ENCODE assay signal across 19 cellular contexts in genomic region chr16:77938913-77939312, GRCh38.
DNase-seq lines count a peak whose midpoint lies in the region; TF ChIP-seq lines count a peak whose summit lies in the region.
"Had no signal": no experiment of that assay in that cellular context is flagged by ENCODE, and none has a peak within 500 bp of the region (broad histone marks: within the 10 kb centered on the region; RNA-seq: fewer than 3 reads in every experiment).

No MANE protein-coding gene starts in this region.

- no peak overlapping the region for H3K4me2 ChIP-seq in neural progenitor cell
- H3K4me2 ChIP-seq: BLaER1 had no signal

- no peak overlapping the region for H3K4me3 Mint-ChIP-seq in neural progenitor cell
- H3K4me3 Mint-ChIP-seq: CD8-positive, alpha-beta memory T cell; HFFc6 had no signal

- H3K27me3 Mint-ChIP-seq in neural progenitor cell (ENCODE audit: insufficient read depth, low read depth) = no peaks in the 10 kb centered on the region

- H4K20me1 ChIP-seq in neural progenitor cell (ENCODE audit: low read depth) = no peaks in the 10 kb centered on the region
- H4K20me1 ChIP-seq: BLaER1 had no signal

- H3K27ac Mint-ChIP-seq in neural progenitor cell = peak overlapping the region; percentile 57
- H3K27ac Mint-ChIP-seq: CD8-positive, alpha-beta memory T cell; HFFc6; IgD-negative memory B cell had no signal

- H3K9me3 ChIP-seq in ascending aorta (no peaks in the 10 kb centered on the region), neural progenitor cell (ENCODE audit: low read depth) (no peaks in the 10 kb centered on the region)
- H3K9me3 ChIP-seq: HAP-1 had no signal

- H3K4me1 ChIP-seq in ascending aorta (peaks cover 11 to 32% of the 10 kb centered on the region in 2 donors), neural progenitor cell (no peaks in the 10 kb centered on the region)
- H3K4me1 ChIP-seq: BLaER1, Caco-2, HAP-1 had no signal

- intact Hi-C loops in ascending aorta (cut with DNase I) = loop anchor here (5.0 kb wide), 1 partner anchor 57 kb away; no protein-coding TSS in a partner anchor

- peaks cover 32% of the 10 kb centered on the region for H3K9me3 Mint-ChIP-seq in neural progenitor cell
- H3K9me3 Mint-ChIP-seq: CD8-positive, alpha-beta memory T cell had no signal

- peaks cover 16% of the 10 kb centered on the region for H3K4me1 Mint-ChIP-seq in neural progenitor cell
- H3K4me1 Mint-ChIP-seq: CD8-positive, alpha-beta memory T cell; IgD-negative memory B cell had no signal

- H3K79me2 ChIP-seq in neural progenitor cell (ENCODE audit: low read depth) = no peaks in the 10 kb centered on the region

- no peak overlapping the region for H2AFZ ChIP-seq in neural progenitor cell (replicated peaks)

- H3K27ac ChIP-seq in ascending aorta (peak overlapping the region; percentile 75 to 86), neural progenitor cell (no peak overlapping the region)
- H3K27ac ChIP-seq: 22Rv1, BLaER1 had no signal

- peaks cover 54% of the 10 kb centered on the region for H3K36me3 Mint-ChIP-seq in neural progenitor cell
- H3K36me3 Mint-ChIP-seq: CD8-positive, alpha-beta memory T cell; IgD-negative memory B cell had no signal

- H3F3A ChIP-seq in neural progenitor cell (ENCODE audit: low read depth) = no peaks in the 10 kb centered on the region

- TF ChIP-seq CTCF in ascending aorta (IDR thresholded peaks at IDR 0.05) (no peak), neural progenitor cell (IDR thresholded peaks at IDR 0.05) (no peak), GM20000 (IDR thresholded peaks at IDR 0.05; ENCODE audit: extremely low read depth, missing control alignments) (no peak)

- peak; percentile 28 for DNase-seq in NCI-H345 (lab: John Stamatoyannopoulos, UW)
- no peak for DNase-seq in NCI-H345 treated with DMSO at 0.1 percent for 48 hours (lab: John Stamatoyannopoulos, UW; ENCODE audit: unreplicated experiment)
- no peak for DNase-seq in ascending aorta (ENCODE audit: low spot score in 2 of 2)
- DNase-seq in neural progenitor cell (ENCODE audit: low spot score) = no peak
- DNase-seq in NCI-H1048 (lab: John Stamatoyannopoulos, UW) = no peak
- DNase-seq in stimulated activated CD8-positive, alpha-beta memory T cell treated with anti-CD3 and anti-CD28 coated beads, Interleukin-4, amount 100 ng/mL, for 48 hours = no peak
- no peak for DNase-seq in NCI-H1930 (lab: John Stamatoyannopoulos, UW)
- no peak for DNase-seq in GM20000 (ENCODE audit: low spot score)
- DNase-seq: AML-193; Caco-2; CD8-positive, alpha-beta memory T cell; DND-41; GDM1; GOT3; HFFc6 had no signal

- H3K36me3 ChIP-seq in ascending aorta = no peaks in the 10 kb centered on the region
- H3K36me3 ChIP-seq in neural progenitor cell = no peaks in the 10 kb centered on the region
- H3K36me3 ChIP-seq: BLaER1, HAP-1 had no signal

- H3K4me3 ChIP-seq in ascending aorta = no peak overlapping the region
- H3K4me3 ChIP-seq in neural progenitor cell = no peak overlapping the region
- H3K4me3 ChIP-seq: BLaER1, HAP-1 had no signal

- H3K9ac ChIP-seq in neural progenitor cell = no peak overlapping the region
- H3K9ac ChIP-seq: BLaER1 had no signal

- H3K27me3 ChIP-seq in ascending aorta = no peaks in the 10 kb centered on the region
- no peaks in the 10 kb centered on the region for H3K27me3 ChIP-seq in neural progenitor cell
- H3K27me3 ChIP-seq: BLaER1 had no signal
